Comparison of ENCODE assay signal across 8 cellular contexts in genomic region chr3:105368575-105369500, GRCh38.
A peak's percentile ranks its signal among the peaks of the same experiment; 100 is the strongest.
DNase-seq lines count a peak whose midpoint lies in the region; ATAC-seq lines count a peak whose summit lies in the region.

No MANE protein-coding gene starts in this region.

- H3K9me3 Mint-ChIP-seq in central memory CD8-positive, alpha-beta T cell: no peaks in the 10 kb centered on the region

- H3K27me3 Mint-ChIP-seq in central memory CD8-positive, alpha-beta T cell: no peaks in the 10 kb centered on the region

- ATAC-seq in HG03025 (IDR thresholded peaks at IDR 0.05; ENCODE audit: low FRiP score, unreplicated experiment): peak; percentile 22
- peak; percentile 65 for ATAC-seq in central memory CD8-positive, alpha-beta T cell (replicated peaks; ENCODE audit: extremely low read depth, poor library complexity, severe bottlenecking)

- DNase-seq in NCI-H2081 (lab: John Stamatoyannopoulos, UW): peak; percentile 65 to 86
- DNase-seq in NCI-H2081 treated with DMSO at 0.1 percent for 48 hours (lab: John Stamatoyannopoulos, UW): no peak
- DNase-seq in NCI-H2107 treated with DMSO at 0.1 percent for 48 hours (lab: John Stamatoyannopoulos, UW; ENCODE audit: unreplicated experiment): peak; percentile 77
- peak; percentile 56 for DNase-seq in activated CD4-positive, CD25-positive, alpha-beta regulatory T cell treated with anti-CD3 and anti-CD28 coated beads, Interleukin-2, amount 50 U/mL, for 16 hours (ENCODE audit: low read depth, low spot score)
- DNase-seq in central memory CD8-positive, alpha-beta T cell (ENCODE audit: low spot score in 2 of 2): peak; percentile 58 to 71
- peak; percentile 50 to 65 for DNase-seq in stimulated activated CD4-positive, alpha-beta T cell treated with anti-CD3 and anti-CD28 coated beads, Interleukin-1b, Interleukin-23, amount 100 ng/mL, for 4 hours (ENCODE audit: low read depth in 2 of 2)

- peak overlapping the region; percentile 99 for H3K4me3 Mint-ChIP-seq in central memory CD8-positive, alpha-beta T cell

- H3K27ac Mint-ChIP-seq in central memory CD8-positive, alpha-beta T cell (ENCODE audit: low read depth): peak overlapping the region; percentile 99

- peaks cover 22% of the 10 kb centered on the region for H3K36me3 Mint-ChIP-seq in central memory CD8-positive, alpha-beta T cell (ENCODE audit: insufficient read depth)

- H3K27me3 ChIP-seq in layer of hippocampus (ENCODE audit: control insufficient read depth, insufficient read depth, low read length): no peaks in the 10 kb centered on the region

- peaks cover 43% of the 10 kb centered on the region for H3K4me1 Mint-ChIP-seq in central memory CD8-positive, alpha-beta T cell

- H3K27ac ChIP-seq in layer of hippocampus (ENCODE audit: low read depth, low read length): peak overlapping the region; percentile 94
